Comparison of ENCODE assay signal across 14 cellular contexts in the genomic region with DNA sequence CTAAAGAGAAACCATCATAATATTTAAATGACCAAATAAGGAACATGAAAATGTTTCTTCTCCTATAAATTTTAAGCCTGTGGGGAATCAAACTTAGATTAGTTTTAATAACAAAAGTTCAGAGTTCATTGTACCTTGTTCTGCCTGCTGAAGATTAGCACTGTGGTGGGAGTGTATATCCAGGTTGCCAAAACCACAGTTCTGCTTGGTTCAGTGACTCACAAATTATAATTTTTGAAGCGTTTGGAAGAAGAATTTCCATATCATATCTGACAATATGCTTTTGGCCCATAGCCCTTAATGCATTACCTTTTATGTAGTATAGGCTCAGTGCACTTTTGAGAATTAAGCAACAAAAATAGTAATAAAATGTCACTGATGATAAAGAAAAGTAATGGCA.
"Had no signal": no experiment of that assay in that cellular context is flagged by ENCODE, and none has a peak within 500 bp of the region (broad histone marks: within the 10 kb centered on the region; RNA-seq: fewer than 3 reads in every experiment).

No MANE protein-coding gene starts in this region.

- H3K27me3 ChIP-seq: cardiac muscle cell, dorsolateral prefrontal cortex, right lobe of liver, upper lobe of right lung had no signal

- ATAC-seq: psoas muscle, right lobe of liver, upper lobe of right lung had no signal

- H3K9me3 ChIP-seq: psoas muscle, right lobe of liver, thoracic aorta, upper lobe of right lung had no signal

- H3K4me3 ChIP-seq: cardiac muscle cell, dorsolateral prefrontal cortex, psoas muscle, right lobe of liver, thoracic aorta, upper lobe of right lung had no signal

- H3K27ac ChIP-seq: dorsolateral prefrontal cortex, psoas muscle, right lobe of liver, thoracic aorta, upper lobe of right lung had no signal

- DNase-seq: activated CD4-positive, alpha-beta T cell treated with anti-CD3 and anti-CD28 coated beads, Interleukin-2, amount 50 U/mL, for 1 hour; activated CD8-positive, alpha-beta memory T cell treated with anti-CD3 and anti-CD28 coated beads for 24 hours; activated naive CD8-positive, alpha-beta T cell treated with anti-CD3 and anti-CD28 coated beads for 36 hours; anterior cingulate cortex; dorsolateral prefrontal cortex; endodermal cell; foreskin fibroblast; kidney glomerular epithelial cell; psoas muscle; right lobe of liver; stimulated activated CD4-positive, alpha-beta T cell treated with anti-CD3 and anti-CD28 coated beads, Interleukin-1b, Interleukin-23, amount 100 ng/mL, for 48 hours; upper lobe of right lung had no signal

- H3K36me3 ChIP-seq: cardiac muscle cell, right lobe of liver, thoracic aorta, upper lobe of right lung had no signal

- H3K4me1 ChIP-seq: psoas muscle, upper lobe of right lung had no signal
